Comparison of ENCODE assay signal across 19 cellular contexts in genomic region chr4:4980818-4981217, GRCh38. TPM values are rescaled to one million over a fixed set of nuclear protein-coding genes. Genes with fewer than 3 reads are reported as not detected.
"Had no signal": no experiment of that assay in that cellular context is flagged by ENCODE, and none has a peak within 500 bp of the region (broad histone marks: within the 10 kb centered on the region; RNA-seq: fewer than 3 reads in every experiment).

No MANE protein-coding gene starts in this region.

- DNase-seq: central memory CD4-positive, alpha-beta T cell; effector CD4-positive, alpha-beta T cell; endodermal cell; erythroblast; kidney; left colon; mammary epithelial cell; mucosa of descending colon; naive thymus-derived CD8-positive, alpha-beta T cell; pancreas; spleen; stimulated activated CD4-positive, alpha-beta T cell treated with anti-CD3 and anti-CD28 coated beads, Interleukin-15, amount 100 ng/mL, for 24 hours; stimulated activated CD4-positive, alpha-beta T cell treated with anti-CD3 and anti-CD28 coated beads, Interleukin-1b, Interleukin-23, amount 100 ng/mL, for 48 hours; stimulated activated CD4-positive, alpha-beta T cell treated with anti-CD3 and anti-CD28 coated beads, Interleukin-4, amount 100 ng/mL, for 4 hours; stimulated activated naive CD4-positive, alpha-beta T cell; stomach had no signal

- H3K4me1 ChIP-seq: gastrocnemius medialis, pancreas, right lobe of liver, spleen, stomach had no signal

- ATAC-seq: left colon; mucosa of descending colon; naive thymus-derived CD8-positive, alpha-beta T cell had no signal

- H3K4me3 ChIP-seq: coronary artery, gastrocnemius medialis, mucosa of descending colon, pancreas, right lobe of liver, spleen, stomach had no signal

- H3K9me3 ChIP-seq: gastrocnemius medialis, mucosa of descending colon, pancreas, right lobe of liver, stomach had no signal

- H3K27me3 ChIP-seq: gastrocnemius medialis, pancreas, right lobe of liver, spleen, stomach had no signal

- H3K36me3 ChIP-seq: gastrocnemius medialis, pancreas, right lobe of liver, spleen, stomach had no signal

- H3K27ac ChIP-seq: gastrocnemius medialis, pancreas, right lobe of liver, spleen had no signal

RNA-seq across cellular contexts. Expression of gene CYTL1, which starts 38.4 kb away (rescaled TPM):
- total RNA-seq: gastrocnemius medialis; mammary epithelial cell; naive thymus-derived CD8-positive, alpha-beta T cell had no signal
- polyA plus RNA-seq: naive thymus-derived CD8-positive, alpha-beta T cell had no signal
